Comparison of ENCODE assay signal across 16 cellular contexts in the genomic region with DNA sequence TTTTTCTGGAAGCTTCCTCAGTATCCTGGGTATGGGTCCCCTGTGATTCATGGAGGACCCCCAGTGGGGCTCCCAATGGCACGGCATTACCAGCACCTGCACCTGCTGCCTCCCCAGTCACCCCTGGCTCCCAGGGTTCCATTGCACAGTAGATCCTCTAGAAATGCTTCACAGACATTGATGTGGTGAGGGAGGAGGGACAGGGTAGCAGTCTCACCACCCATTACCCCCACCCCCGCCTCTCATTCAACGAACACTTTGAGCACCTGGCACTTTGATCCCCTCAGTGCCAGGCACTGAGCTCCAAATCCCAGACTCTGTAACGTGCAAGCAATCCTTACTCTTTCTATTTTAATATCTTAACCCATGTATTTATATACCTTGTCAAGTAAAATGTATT. TPM values are rescaled to one million over a fixed set of nuclear protein-coding genes. Genes with fewer than 3 reads are reported as not detected.
DNase-seq lines count a peak whose midpoint lies in the region; ATAC-seq, FAIRE-seq and TF ChIP-seq lines count a peak whose summit lies in the region.
"Had no signal": no experiment of that assay in that cellular context is flagged by ENCODE, and none has a peak within 500 bp of the region (broad histone marks: within the 10 kb centered on the region; RNA-seq: fewer than 3 reads in every experiment).

No MANE protein-coding gene starts in this region.

- no peak for FAIRE-seq in HepG2 (lab: Jason Lieb, UNC)

- H3K4me1 ChIP-seq in HepG2 (ENCODE audit: insufficient read depth, low read length) (peaks cover 41% of the 10 kb centered on the region), right lobe of liver (no peaks in the 10 kb centered on the region), thymus (ENCODE audit: control insufficient read depth, insufficient read depth, low read length) (peaks cover 45% of the 10 kb centered on the region)
- H3K4me1 ChIP-seq: Peyer's patch had no signal

- peaks cover 33% of the 10 kb centered on the region for H3K4me1 Mint-ChIP-seq in activated CD8-positive, alpha-beta T cell treated with anti-CD3 and anti-CD28 coated beads, Interleukin-2, amount 10 ng/mL, durations not matched to agents 7 days and 5 days (ENCODE audit: low read depth)

- H3K27me3 Mint-ChIP-seq in activated CD8-positive, alpha-beta T cell treated with anti-CD3 and anti-CD28 coated beads, Interleukin-2, amount 10 ng/mL, durations not matched to agents 7 days and 5 days (ENCODE audit: low read depth), result peaks cover 2% of the 10 kb centered on the region
- H3K27me3 Mint-ChIP-seq: T-cell had no signal

- POLR2A ChIA-PET in HepG2 (lab: Yijun Ruan, JAX), result no interaction called here
- POLR2A ChIA-PET in activated CD8-positive, alpha-beta T cell treated with anti-CD3 and anti-CD28 coated beads, Interleukin-2, amount 10 ng/mL, durations not matched to agents 7 days and 5 days (lab: Charles Lee), result interaction anchor here (0.6 to 2.0 kb wide), 3 partner anchors 27 to 726 kb away, joined by 4 to 10 read pairs (median 6); a partner anchor contains a TSS

- no peaks in the 10 kb centered on the region for H4K20me1 ChIP-seq in HepG2 (ENCODE audit: insufficient read depth, low read length)

- peak overlapping the region; percentile 40 for H3K4me3 Mint-ChIP-seq in activated CD8-positive, alpha-beta T cell treated with anti-CD3 and anti-CD28 coated beads, Interleukin-2, amount 10 ng/mL, durations not matched to agents 7 days and 5 days

- TF ChIP-seq CTCF in HepG2 (CRISPR knock-in tag; IDR thresholded peaks at IDR 0.05) (no peak), right lobe of liver (IDR thresholded peaks at IDR 0.05) (no peak)

- H3K9me3 Mint-ChIP-seq in activated CD8-positive, alpha-beta T cell treated with anti-CD3 and anti-CD28 coated beads, Interleukin-2, amount 10 ng/mL, durations not matched to agents 7 days and 5 days (ENCODE audit: insufficient read depth), result no peaks in the 10 kb centered on the region
- H3K9me3 Mint-ChIP-seq: T-cell had no signal

- ATAC-seq in HepG2 (no peak), right lobe of liver (no peak), HG02981 (IDR thresholded peaks at IDR 0.05; ENCODE audit: unreplicated experiment) (no peak)
- no peak for ATAC-seq in activated CD8-positive, alpha-beta T cell treated with anti-CD3 and anti-CD28 coated beads, Interleukin-2, amount 10 ng/mL, durations not matched to agents 7 days and 5 days

- WGBS in HepG2 (ENCODE audit: low lambda C conversion rate), result 0% methylated on average over 3 of the region's 4 CpGs
- 50% methylated on average over 2 of the region's 4 CpGs for WGBS in right lobe of liver (ENCODE audit: insufficient coverage, low coverage, low lambda C conversion rate, missing lambda C conversion rate)
- 10% methylated on average over 4 of the region's 4 CpGs for WGBS in thymus

- CTCF ChIA-PET in HepG2 (lab: Yijun Ruan, JAX; ENCODE audit: low intra/inter-chr PET ratio, low total read pairs), result no interaction called here
- CTCF ChIA-PET in activated CD8-positive, alpha-beta T cell treated with anti-CD3 and anti-CD28 coated beads, Interleukin-2, amount 10 ng/mL, durations not matched to agents 7 days and 5 days (lab: Charles Lee), result interaction anchor here (1.1 to 1.7 kb wide), 4 partner anchors 14 to 171 kb away, joined by 3 to 9 read pairs (median 4); no protein-coding TSS in a partner anchor

- DNase-seq in HepG2 (ENCODE audit: low spot score) (no peak), right lobe of liver (no peak), 8988T (no peak), SKM-1 treated with dmso at 0.1 percent for 144 hours (lab: John Stamatoyannopoulos, UW; ENCODE audit: unreplicated experiment) (no peak)
- DNase-seq in activated CD8-positive, alpha-beta T cell treated with anti-CD3 and anti-CD28 coated beads, Interleukin-2, amount 10 ng/mL, durations not matched to agents 7 days and 5 days, result no peak
- DNase-seq: COR-L47, DMS153, EL, IMR-90, NCI-H187 treated with DMSO at 0.1 percent for 48 hours, NCI-H69, Peyer's patch had no signal

- H3K79me2 ChIP-seq in HepG2 (ENCODE audit: insufficient read depth, low read length), result no peaks in the 10 kb centered on the region

- no peak overlapping the region for H3K9ac ChIP-seq in HepG2 (ENCODE audit: insufficient read depth, low read depth, low read length)

- no peak for TF ChIP-seq RAD21 in HepG2 (CRISPR knock-in tag; IDR thresholded peaks at IDR 0.05)

- H3K36me3 ChIP-seq in HepG2 (replicated peaks in 1 of 2; ENCODE audit: control insufficient read depth in 1 of 2, insufficient read depth in 2 of 2, low read length in 2 of 2) (no peaks in the 10 kb centered on the region), right lobe of liver (no peaks in the 10 kb centered on the region), KOPT-K1 (ENCODE audit: insufficient read depth, low read length) (no peaks in the 10 kb centered on the region), thymus (ENCODE audit: control insufficient read depth, insufficient read depth) (no peaks in the 10 kb centered on the region)
- H3K36me3 ChIP-seq: Peyer's patch had no signal

- TF ChIP-seq EP300 in HepG2 (IDR thresholded peaks at IDR 0.05; ENCODE audit: low read depth in 2 of 2, low read length in 2 of 2) (no peak), HepG2 (CRISPR knock-in tag; IDR thresholded peaks at IDR 0.05; ENCODE audit: borderline replicate concordance) (no peak)

- H3K9me3 ChIP-seq in HepG2 (ENCODE audit: low read length) (no peaks in the 10 kb centered on the region), right lobe of liver (no peaks in the 10 kb centered on the region), KOPT-K1 (ENCODE audit: insufficient read depth, low read length, poor library complexity, severe bottlenecking) (no peaks in the 10 kb centered on the region), thymus (ENCODE audit: control insufficient read depth) (no peaks in the 10 kb centered on the region)
- H3K9me3 ChIP-seq: Peyer's patch had no signal

- peaks cover 2 to 16% of the 10 kb centered on the region in 2 experiments; a peak in 2 of 5 replicates for H3K27me3 ChIP-seq in HepG2 (ENCODE audit: control insufficient read depth in 1 of 2, insufficient read depth in 2 of 2, low read length in 2 of 2)
- no peaks in the 10 kb centered on the region for H3K27me3 ChIP-seq in right lobe of liver
- no peaks in the 10 kb centered on the region for H3K27me3 ChIP-seq in thymus (ENCODE audit: control insufficient read depth, insufficient read depth)
- H3K27me3 ChIP-seq: Peyer's patch had no signal

- TF ChIP-seq POLR2A in HepG2 (IDR thresholded peaks at IDR 0.05; ENCODE audit: insufficient read depth in 1 of 2, low read depth in 2 of 2, low read length in 2 of 2), result no peak
- TF ChIP-seq POLR2A in right lobe of liver (IDR thresholded peaks at IDR 0.05), result no peak

- H3K27ac Mint-ChIP-seq in activated CD8-positive, alpha-beta T cell treated with anti-CD3 and anti-CD28 coated beads, Interleukin-2, amount 10 ng/mL, durations not matched to agents 7 days and 5 days, result no peak overlapping the region
- H3K27ac Mint-ChIP-seq: T-cell had no signal

- H3K36me3 Mint-ChIP-seq in activated CD8-positive, alpha-beta T cell treated with anti-CD3 and anti-CD28 coated beads, Interleukin-2, amount 10 ng/mL, durations not matched to agents 7 days and 5 days (ENCODE audit: low read depth), result no peaks in the 10 kb centered on the region
- H3K36me3 Mint-ChIP-seq: T-cell had no signal

- intact Hi-C loops in HepG2 (cut with micrococcal nuclease; ENCODE audit: unreplicated experiment) (no loop called here), right lobe of liver (cut with DNase I) (no loop called here)

- in situ Hi-C loops in HepG2 (cut with HindIII; ENCODE audit: extremely low pct_ligation_motif_present, low pct_unique_long_range_greater_than_20kb), result no loop called here

- no TSS peak for BruUV-seq in HepG2 (replicated peaks; lab: Mats Ljungman, UMichigan)

- H3K4me3 ChIP-seq in HepG2 (replicated peaks in 1 of 3; ENCODE audit: insufficient read depth in 1 of 3, low read depth in 2 of 3, low read length in 3 of 3) (no peak overlapping the region), right lobe of liver (no peak overlapping the region), thymus (ENCODE audit: low read length) (peak overlapping the region; percentile 68)
- H3K4me3 ChIP-seq: Peyer's patch had no signal

- no peak overlapping the region for H2AFZ ChIP-seq in HepG2 (ENCODE audit: low read length)

- no peak overlapping the region for H3K27ac ChIP-seq in HepG2 (ENCODE audit: extremely low read length, insufficient read depth, low read length)
- no peak overlapping the region for H3K27ac ChIP-seq in right lobe of liver
- peak overlapping the region; percentile 100 for H3K27ac ChIP-seq in KOPT-K1 (ENCODE audit: low read depth, low read length, poor library complexity, severe bottlenecking)
- peak overlapping the region; percentile 85 for H3K27ac ChIP-seq in thymus (ENCODE audit: low read depth)

- H3K4me2 ChIP-seq in HepG2 (ENCODE audit: low read depth, low read length), result 0 out of 2 replicates have a peak overlapping the region, but pooled peaks have one; percentile 58

TF ChIP-seq in HepG2, 621 proteins besides CTCF, POLR2A, EP300 and RAD21 (continues in another document):
- no peak for TF ChIP-seq ZFY (CRISPR knock-in tag; IDR thresholded peaks at IDR 0.05)

RNA-seq across cellular contexts. Expression of a gene that starts 26.8 kb away (rescaled TPM):
- 148 and 323 TPM in 2 replicates for total RNA-seq in HepG2 (2016; rRNA removed; fragmentation: Illumina TruSeq; extraction: Trizol)
- total RNA-seq in HepG2 (2016; cell fraction: cytosol; rRNA removed; fragmentation: Illumina TruSeq; extraction: Trizol; ENCODE audit: low read depth), result 16.4 and 17.5 TPM in 2 replicates
- total RNA-seq in HepG2 (2016; cell fraction: insoluble cytoplasmic fraction; rRNA removed; fragmentation: Illumina TruSeq; extraction: Trizol), result 130 and 339 TPM in 2 replicates
- 41.6 and 42.4 TPM in 2 replicates for total RNA-seq in HepG2 (2016; cell fraction: membrane; rRNA removed; fragmentation: Illumina TruSeq; extraction: Trizol)
- 278 and 332 TPM in 2 replicates for total RNA-seq in HepG2 (2016; cell fraction: nucleus; rRNA removed; fragmentation: Illumina TruSeq; extraction: Trizol)
- 643 and 779 TPM in 2 replicates for polyA plus RNA-seq in HepG2 (2011; rRNA removed)
- polyA plus RNA-seq in HepG2 (2011; cell fraction: cytosol; rRNA removed), result 776 and 886 TPM in 2 replicates
- polyA plus RNA-seq in HepG2 (2011; cell fraction: nucleus; rRNA removed), result 356 and 433 TPM in 2 replicates
- polyA plus RNA-seq in HepG2 (2012), result 412 and 503 TPM in 2 replicates
- polyA plus RNA-seq in HepG2 (2016; cell fraction: cytosol; fragmentation: Illumina TruSeq; extraction: Trizol; ENCODE audit: low read depth), result 14.6 and 15.4 TPM in 2 replicates
- polyA plus RNA-seq in HepG2 (2016; cell fraction: insoluble cytoplasmic fraction; fragmentation: Illumina TruSeq; extraction: Trizol; ENCODE audit: low read depth), result 111 and 126 TPM in 2 replicates
- 26.4 and 27.8 TPM in 2 replicates for polyA plus RNA-seq in HepG2 (2016; cell fraction: membrane; fragmentation: Illumina TruSeq; extraction: Trizol; ENCODE audit: low read depth)
- 383 and 387 TPM in 2 replicates for polyA plus RNA-seq in HepG2 (2016; cell fraction: nucleus; fragmentation: Illumina TruSeq; extraction: Trizol; ENCODE audit: insufficient read depth, low read depth)
- 387 and 527 TPM in 2 replicates for polyA minus RNA-seq in HepG2 (2011; rRNA and poly(A)+ RNA removed; ENCODE audit: low replicate concordance)
- polyA minus RNA-seq in HepG2 (2011; cell fraction: cytosol; rRNA and poly(A)+ RNA removed), result 256 and 356 TPM in 2 replicates
- 143 and 184 TPM in 2 replicates for polyA minus RNA-seq in HepG2 (2011; cell fraction: nucleus; rRNA and poly(A)+ RNA removed)
- total RNA-seq in right lobe of liver, result 100 to 1,000 TPM; 520 to 743 (median 570) TPM
- total RNA-seq in activated CD8-positive, alpha-beta T cell treated with anti-CD3 and anti-CD28 coated beads, Interleukin-2, amount 10 ng/mL, durations not matched to agents 7 days and 5 days, result 100 to 1,000 TPM; 112 to 113 TPM
- polyA plus RNA-seq in thymus, result 613 TPM

Comparison
In these comparisons a context has a peak if more than half of its experiments do, and no peak if none do; other contexts are left out.
1. H3K27ac ChIP-seq: peak in KOPT-K1 (single experiment) and thymus (single experiment); none in HepG2 (single experiment) and right lobe of liver (0 of 3).